ENCODE assay signal across 8 cellular contexts in the genomic region with DNA sequence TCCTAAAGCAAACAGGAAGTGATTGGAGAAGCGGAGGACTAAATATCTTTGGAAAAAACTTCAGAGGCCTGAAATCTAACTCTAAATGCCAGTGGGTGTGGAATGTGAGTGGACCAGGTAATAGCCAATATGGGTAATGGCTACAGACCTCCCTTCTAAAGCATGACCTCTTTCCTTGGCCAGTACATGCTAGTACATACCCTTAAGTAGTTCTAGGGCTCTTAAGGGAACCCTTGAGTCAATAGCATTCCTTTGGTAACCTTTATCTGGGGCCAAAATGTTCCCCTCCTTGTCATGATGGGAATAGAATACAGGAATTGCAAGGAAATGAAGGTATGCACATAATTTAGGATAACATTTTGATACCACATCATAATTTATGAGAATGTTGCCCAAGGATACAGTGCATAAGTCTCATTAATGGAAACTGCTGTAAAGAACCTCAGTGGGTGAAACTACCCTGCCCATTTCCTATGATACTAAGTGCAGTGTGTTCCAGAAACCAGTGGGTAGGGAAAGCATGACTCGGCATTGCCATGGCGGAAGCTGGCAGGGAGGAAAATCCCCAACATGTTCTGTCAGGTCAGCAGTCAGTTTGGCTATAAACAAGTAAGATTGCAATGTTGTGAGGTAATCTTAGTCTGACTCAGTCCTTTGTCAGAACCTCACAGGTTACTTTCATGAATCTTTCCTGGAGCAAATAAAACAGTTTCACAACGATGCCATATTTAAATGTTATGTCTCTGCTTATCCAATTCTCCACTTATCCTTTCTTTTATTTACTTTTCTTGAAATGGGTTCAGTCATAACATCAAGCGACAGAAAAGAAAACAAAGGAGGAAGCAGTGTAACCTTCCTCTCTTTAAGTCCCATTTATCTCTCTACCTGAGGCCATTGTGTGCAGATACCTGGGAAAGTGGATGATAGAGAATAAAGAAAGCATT. TPM values are rescaled to one million over a fixed set of nuclear protein-coding genes. Genes with fewer than 3 reads are reported as not detected.
A peak's percentile ranks its signal among the peaks of the same experiment; 100 is the strongest.
DNase-seq lines count a peak whose midpoint lies in the region; ATAC-seq and TF ChIP-seq lines count a peak whose summit lies in the region.

No MANE protein-coding gene starts in this region.

- H3K4me3 ChIP-seq in GM12864 (ENCODE audit: low read depth, low read length) (no peak overlapping the region), HUES64 (ENCODE audit: low read length) (no peak overlapping the region)

- H3K27ac ChIP-seq in HUES64 (ENCODE audit: low read depth, low read length): peak overlapping the region; percentile 52; the same call in 1 of the 2 replicates

- no peak for TF ChIP-seq CTCF in GM12864 (IDR thresholded peaks at IDR 0.05; ENCODE audit: low read depth, low read length, missing control alignments)

- no peaks in the 10 kb centered on the region for H3K9me3 ChIP-seq in HUES64 (ENCODE audit: insufficient read depth, low read depth, low read length)

- 85% methylated on average over 5 of the region's 5 CpGs for WGBS in HUES64

- H3K36me3 ChIP-seq in HUES64 (ENCODE audit: insufficient read depth, low read length): no peaks in the 10 kb centered on the region

- 0 out of 2 replicates have a peak, but pooled peaks cover 4% of the 10 kb centered on the region for H3K4me1 ChIP-seq in HUES64 (ENCODE audit: insufficient read depth, low read length)

- ATAC-seq in GM21737 (IDR thresholded peaks at IDR 0.05; ENCODE audit: unreplicated experiment): peak; percentile 73

- DNase-seq in GM12864 (ENCODE audit: low read depth): peak; percentile 62
- peak; percentile 43 for DNase-seq in activated T-helper 9 cell treated with anti-CD3 and anti-CD28 coated beads, Interleukin-2, amount 50 U/mL, for 16 hours (ENCODE audit: low read depth)
- peak; percentile 97 for DNase-seq in iris pigment epithelial cell (ENCODE audit: low read depth)
- DNase-seq in stimulated activated CD8-positive, alpha-beta memory T cell treated with anti-CD3 and anti-CD28 coated beads, Interleukin-12 subunit alpha, Interleukin-12 subunit beta, amount 100 ng/mL, for 24 hours (ENCODE audit: extremely low read depth): peak; percentile 7
- DNase-seq in SHP77 (lab: John Stamatoyannopoulos, UW): no peak
- DNase-seq in pons (ENCODE audit: low spot score): no peak

- H3K9ac ChIP-seq in HUES64 (ENCODE audit: low read depth, low read length): peak overlapping the region; percentile 29; the same call in 1 of the 2 replicates

- H3K27me3 ChIP-seq in HUES64 (ENCODE audit: insufficient read depth, low read length): no peaks in the 10 kb centered on the region

RNA-seq across cellular contexts. Expression of a gene that starts 23.5 kb away (rescaled TPM):
- polyA plus RNA-seq in HUES64 (2013, experiment 1 of 2): 12.5 TPM
- polyA plus RNA-seq in HUES64 (2013, experiment 2 of 2): 13.1 TPM

Comparison
In these comparisons a context has a peak if more than half of its experiments do, and no peak if none do; other contexts are left out.
1. DNase-seq: peak in GM12864 (single experiment), activated T-helper 9 cell treated with anti-CD3 and anti-CD28 coated beads, Interleukin-2, amount 50 U/mL, for 16 hours (single experiment), iris pigment epithelial cell (single experiment) and stimulated activated CD8-positive, alpha-beta memory T cell treated with anti-CD3 and anti-CD28 coated beads, Interleukin-12 subunit alpha, Interleukin-12 subunit beta, amount 100 ng/mL, for 24 hours (single experiment); none in SHP77 (0 of 2) and pons (single experiment).